Comparison of ENCODE assay signal across 16 cellular contexts in the genomic region with DNA sequence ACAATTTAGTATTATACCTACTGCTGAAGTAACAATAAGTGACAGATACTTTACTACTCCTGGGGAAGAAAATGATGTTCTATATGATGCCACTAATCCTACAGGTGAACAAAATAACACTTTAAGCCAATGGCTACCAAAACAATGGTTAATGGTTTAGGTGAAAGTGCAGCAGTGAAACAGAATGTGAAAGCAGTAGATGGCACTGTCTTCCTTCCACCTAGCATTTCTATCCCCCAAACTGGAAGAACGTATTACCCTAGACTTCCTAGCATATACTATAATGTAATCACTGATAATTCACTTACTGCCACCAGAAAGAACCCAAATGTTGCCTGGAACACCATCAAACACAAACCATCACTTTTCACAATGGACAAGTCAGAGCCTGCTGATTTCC. TPM values are rescaled to one million over a fixed set of nuclear protein-coding genes. Genes with fewer than 3 reads are reported as not detected.
DNase-seq lines count a peak whose midpoint lies in the region; ATAC-seq, FAIRE-seq and TF ChIP-seq lines count a peak whose summit lies in the region.
"Had no signal": no experiment of that assay in that cellular context is flagged by ENCODE, and none has a peak within 500 bp of the region (broad histone marks: within the 10 kb centered on the region; RNA-seq: fewer than 3 reads in every experiment).

No MANE protein-coding gene starts in this region.

- H3K4me1 ChIP-seq in right atrium auricular region, result no peaks in the 10 kb centered on the region
- H3K4me1 ChIP-seq: BLaER1, breast epithelium had no signal

- H3K4me3 ChIP-seq in right atrium auricular region, result no peak overlapping the region
- H3K4me3 ChIP-seq: BLaER1, breast epithelium, K562 had no signal

- no peaks in the 10 kb centered on the region for H3K27me3 ChIP-seq in right atrium auricular region
- H3K27me3 ChIP-seq: BLaER1, breast epithelium had no signal

- no peaks in the 10 kb centered on the region for H3K9me3 ChIP-seq in right atrium auricular region
- H3K9me3 ChIP-seq: BLaER1, breast epithelium had no signal

- no peak for TF ChIP-seq POLR2A in GM12892 (IDR thresholded peaks at IDR 0.05; ENCODE audit: low read depth, low read length)

- H3K9me3 Mint-ChIP-seq in WTC11, result no peaks in the 10 kb centered on the region
- H3K9me3 Mint-ChIP-seq: activated T-cell treated with anti-CD3 and anti-CD28 coated beads, Interleukin-2, amount 50 U/mL, for 4 hours had no signal

- H3K27ac Mint-ChIP-seq in WTC11, result no peak overlapping the region

- H3K4me3 Mint-ChIP-seq in WTC11, result no peak overlapping the region
- H3K4me3 Mint-ChIP-seq: activated T-cell treated with anti-CD3 and anti-CD28 coated beads, Interleukin-2, amount 50 U/mL, for 4 hours had no signal

- CTCF ChIA-PET in WTC11 (lab: Charles Lee), result no interaction called here

- FAIRE-seq in GM12892 (lab: Jason Lieb, UNC), result peak; percentile 73
- FAIRE-seq: K562 had no signal

- no peak for DNase-seq in GM12892 (ENCODE audit: insufficient read length)
- no peak for DNase-seq in WTC11 (ENCODE audit: low spot score)
- DNase-seq in NCI-H2171 (lab: John Stamatoyannopoulos, UW), result no peak
- DNase-seq in NCI-H446 treated with DMSO at 0.1 percent for 48 hours (lab: John Stamatoyannopoulos, UW), result no peak
- no peak for DNase-seq in right atrium auricular region (ENCODE audit: low spot score)
- DNase-seq: activated T-cell treated with anti-CD3 and anti-CD28 coated beads, Interleukin-2, amount 50 U/mL, for 4 hours; erythroblast; NCI-H226; Right ventricle myocardium superior had no signal

- no peaks in the 10 kb centered on the region for H3K36me3 ChIP-seq in right atrium auricular region
- H3K36me3 ChIP-seq: BLaER1, breast epithelium had no signal

- no peaks in the 10 kb centered on the region for H3K36me3 Mint-ChIP-seq in WTC11

- no peak for TF ChIP-seq CTCF in WTC11 (IDR thresholded peaks at IDR 0.05)
- no peak for TF ChIP-seq CTCF in right atrium auricular region (IDR thresholded peaks at IDR 0.05)

- H3K27ac ChIP-seq in right atrium auricular region, result no peak overlapping the region
- H3K27ac ChIP-seq: BLaER1, breast epithelium had no signal

- ATAC-seq in GM19463 (IDR thresholded peaks at IDR 0.05; ENCODE audit: unreplicated experiment), result peak; percentile 69
- ATAC-seq in HG03103 (IDR thresholded peaks at IDR 0.05; ENCODE audit: low read depth, unreplicated experiment), result peak; percentile 63
- peak; percentile 63 for ATAC-seq in WTC11
- ATAC-seq in HG03457 (IDR thresholded peaks at IDR 0.05; ENCODE audit: unreplicated experiment), result no peak
- ATAC-seq: activated T-cell treated with anti-CD3 and anti-CD28 coated beads, Interleukin-2, amount 50 U/mL, for 4 hours; K562 had no signal

- H3K27me3 Mint-ChIP-seq in WTC11 (ENCODE audit: low read depth), result no peaks in the 10 kb centered on the region

- peaks cover 10% of the 10 kb centered on the region for H3K4me1 Mint-ChIP-seq in WTC11

- POLR2A ChIA-PET in WTC11 (lab: Charles Lee), result no interaction called here

TF ChIP-seq in WTC11, 78 proteins besides CTCF, POLR2A, EP300 and RAD21:
- no peak for TF ChIP-seq ZNF396 (CRISPR knock-in tag; IDR thresholded peaks at IDR 0.05; ENCODE audit: borderline replicate concordance)

RNA-seq across cellular contexts. Expression of gene CABS1, which starts 18.9 kb away (rescaled TPM):
- not detected for polyA plus RNA-seq in GM12892 (2012; ENCODE audit: missing spikeins)
- not detected in 3 replicates for total RNA-seq in WTC11 (2021)
- not detected for total RNA-seq in right atrium auricular region
- total RNA-seq: activated T-cell treated with anti-CD3 and anti-CD28 coated beads, Interleukin-2, amount 50 U/mL, for 4 hours; breast epithelium; K562; Right ventricle myocardium superior; temporal lobe had no signal
- polyA plus RNA-seq: K562 had no signal

RNA-seq across cellular contexts. Expression of gene SMR3A, which starts 44.6 kb away (rescaled TPM):
- polyA plus RNA-seq in GM12892 (2012; ENCODE audit: missing spikeins), result not detected
- total RNA-seq in WTC11 (2021) (not detected in 3 replicates), right atrium auricular region (not detected)
- total RNA-seq: activated T-cell treated with anti-CD3 and anti-CD28 coated beads, Interleukin-2, amount 50 U/mL, for 4 hours; breast epithelium; K562; Right ventricle myocardium superior; temporal lobe had no signal
- polyA plus RNA-seq: K562 had no signal
